ENCODE assay signal across 28 cellular contexts in genomic region chr6:133012774-133013173, GRCh38.
"Had no signal": no experiment of that assay in that cellular context is flagged by ENCODE, and none has a peak within 500 bp of the region (broad histone marks: within the 10 kb centered on the region; RNA-seq: fewer than 3 reads in every experiment).

No MANE protein-coding gene starts in this region.

- H2AFZ ChIP-seq: neural progenitor cell, parathyroid adenoma had no signal

- H3K9me3 ChIP-seq: psoas muscle, right lobe of liver, sigmoid colon, stomach, thoracic aorta, thyroid gland, upper lobe of right lung, uterus had no signal

- H3K9ac ChIP-seq: neural progenitor cell, parathyroid adenoma had no signal

- H3K4me2 ChIP-seq: neural progenitor cell had no signal

- H3K27me3 Mint-ChIP-seq: stimulated activated naive CD8-positive, alpha-beta T cell treated with anti-CD3 and anti-CD28 coated beads, Interleukin-15, Interleukin-2, amounts not matched to agents 100 ng/mL and 50 ng/mL, for 24 hours had no signal

- H3K27ac ChIP-seq: neural progenitor cell, ovary, parathyroid adenoma, psoas muscle, right lobe of liver, sigmoid colon, stomach, thoracic aorta, thyroid gland, tibial nerve, upper lobe of right lung, uterus had no signal

- H3K27me3 ChIP-seq: neural progenitor cell, ovary, right lobe of liver, sigmoid colon, stomach, thyroid gland, tibial nerve, upper lobe of right lung, uterus had no signal

- H3K4me3 ChIP-seq: neural progenitor cell, ovary, psoas muscle, right lobe of liver, sigmoid colon, stomach, thoracic aorta, thyroid gland, tibial nerve, upper lobe of right lung, uterus had no signal

- FAIRE-seq: small intestine had no signal

- H3K36me3 Mint-ChIP-seq: natural killer cell; neural progenitor cell; stimulated activated effector memory CD8-positive, alpha-beta T cell treated with anti-CD3 and anti-CD28 coated beads, Interleukin-12 subunit alpha, Interleukin-12 subunit beta, amount 100 ng/mL, for 72 hours; stimulated activated naive B cell treated with anti-CD40 and anti-IgM and Interleukin-4, amounts not matched to agents 10 μg/mL and 1 μg/mL and 100 μg/mL, for 72 hours had no signal

- ATAC-seq: natural killer cell; psoas muscle; right cardiac atrium; right lobe of liver; stimulated activated effector memory CD8-positive, alpha-beta T cell treated with anti-CD3 and anti-CD28 coated beads, Interleukin-12 subunit alpha, Interleukin-12 subunit beta, amount 100 ng/mL, for 72 hours; stimulated activated naive B cell treated with anti-CD40 and anti-IgM and Interleukin-4, amounts not matched to agents 10 μg/mL and 1 μg/mL and 100 μg/mL, for 72 hours; upper lobe of right lung had no signal

- H3K79me2 ChIP-seq: parathyroid adenoma had no signal

- H3K36me3 ChIP-seq: neural progenitor cell, ovary, right lobe of liver, sigmoid colon, stomach, thoracic aorta, thyroid gland, tibial nerve, upper lobe of right lung, uterus had no signal

- H3K9me3 Mint-ChIP-seq: nephron; neural progenitor cell; stimulated activated naive B cell treated with anti-CD40 and anti-IgM and Interleukin-4, amounts not matched to agents 10 μg/mL and 1 μg/mL and 100 μg/mL, for 72 hours; stimulated activated naive CD8-positive, alpha-beta T cell treated with anti-CD3 and anti-CD28 coated beads, Interleukin-15, Interleukin-2, amounts not matched to agents 100 ng/mL and 50 ng/mL, for 24 hours had no signal

- H3K4me1 Mint-ChIP-seq: natural killer cell; neural progenitor cell; stimulated activated effector memory CD8-positive, alpha-beta T cell treated with anti-CD3 and anti-CD28 coated beads, Interleukin-12 subunit alpha, Interleukin-12 subunit beta, amount 100 ng/mL, for 72 hours; stimulated activated naive B cell treated with anti-CD40 and anti-IgM and Interleukin-4, amounts not matched to agents 10 μg/mL and 1 μg/mL and 100 μg/mL, for 72 hours had no signal

- DNase-seq: natural killer cell; occipital lobe; ovary; posterior cingulate gyrus; psoas muscle; right cardiac atrium; right lobe of liver; sigmoid colon; small intestine; stimulated activated CD4-positive, alpha-beta T cell treated with anti-CD3 and anti-CD28 coated beads, Interleukin-15, amount 100 ng/mL, for 24 hours; stimulated activated CD4-positive, alpha-beta T cell treated with anti-CD3 and anti-CD28 coated beads, Interleukin-2, amount 100 ng/mL, for 24 hours; stimulated activated CD4-positive, alpha-beta T cell treated with anti-CD3 and anti-CD28 coated beads, Interleukin-2, amount 100 ng/mL, for 48 hours; stimulated activated CD4-positive, alpha-beta T cell treated with anti-CD3 and anti-CD28 coated beads, Interleukin-4, amount 100 ng/mL, for 24 hours; stimulated activated naive B cell treated with anti-CD40 and anti-IgM and Interleukin-4, amounts not matched to agents 10 μg/mL and 1 μg/mL and 100 μg/mL, for 72 hours; stimulated activated naive CD4-positive, alpha-beta T cell treated with Interleukin-2 at 50 U/mL for 16 hours; stomach; thyroid gland; trophoblast cell; upper lobe of right lung; uterus had no signal

- H3K4me1 ChIP-seq: neural progenitor cell, parathyroid adenoma, psoas muscle, right lobe of liver, sigmoid colon, stomach, thyroid gland, tibial nerve, upper lobe of right lung, uterus had no signal

- H3K4me3 Mint-ChIP-seq: natural killer cell; nephron; neural progenitor cell; stimulated activated effector memory CD8-positive, alpha-beta T cell treated with anti-CD3 and anti-CD28 coated beads, Interleukin-12 subunit alpha, Interleukin-12 subunit beta, amount 100 ng/mL, for 72 hours; stimulated activated naive B cell treated with anti-CD40 and anti-IgM and Interleukin-4, amounts not matched to agents 10 μg/mL and 1 μg/mL and 100 μg/mL, for 72 hours; stimulated activated naive CD8-positive, alpha-beta T cell treated with anti-CD3 and anti-CD28 coated beads, Interleukin-15, Interleukin-2, amounts not matched to agents 100 ng/mL and 50 ng/mL, for 24 hours had no signal

- H3K27ac Mint-ChIP-seq: natural killer cell; nephron; neural progenitor cell; progenitor cell of endocrine pancreas; stimulated activated effector memory CD8-positive, alpha-beta T cell treated with anti-CD3 and anti-CD28 coated beads, Interleukin-12 subunit alpha, Interleukin-12 subunit beta, amount 100 ng/mL, for 72 hours; stimulated activated naive B cell treated with anti-CD40 and anti-IgM and Interleukin-4, amounts not matched to agents 10 μg/mL and 1 μg/mL and 100 μg/mL, for 72 hours; stimulated activated naive CD8-positive, alpha-beta T cell treated with anti-CD3 and anti-CD28 coated beads, Interleukin-15, Interleukin-2, amounts not matched to agents 100 ng/mL and 50 ng/mL, for 24 hours had no signal
